Comparison of ENCODE assay signal across 1 cellular context in genomic region chr5:39074009-39074886, GRCh38.
TF ChIP-seq lines count a peak whose summit lies in the region.

TSS of gene RICTOR (minus strand) at chr5:39074399. CDS start at chr5:39074377, 22 bp downstream.

TF ChIP-seq in HepG2, 621 proteins besides CTCF, POLR2A, EP300 and RAD21 (continued from another document and continues in another):
- no peak; the same call in 1 of the 2 replicates for TF ChIP-seq ZBTB10 (CRISPR knock-in tag; IDR thresholded peaks at IDR 0.05; ENCODE audit: borderline replicate concordance)
- no peak for TF ChIP-seq PAX8 (CRISPR knock-in tag; IDR thresholded peaks at IDR 0.05; ENCODE audit: borderline replicate concordance)
- TF ChIP-seq FOXA1 (IDR thresholded peaks at IDR 0.05) = no peak
- TF ChIP-seq FOXA1 (CRISPR knock-in tag; IDR thresholded peaks at IDR 0.05) = 0 out of 2 replicates have a peak, but pooled peaks have one; percentile 4
- TF ChIP-seq REPIN1 (CRISPR knock-in tag; IDR thresholded peaks at IDR 0.05; ENCODE audit: borderline replicate concordance, low read depth) = peak; percentile 47; the same call in 1 of the 2 replicates
- TF ChIP-seq KDM5A (IDR thresholded peaks at IDR 0.05; ENCODE audit: borderline replicate concordance, low read length) = peak; percentile 82
- TF ChIP-seq ATF6 (CRISPR knock-in tag; conservative IDR thresholded peaks at IDR 0.05) = no peak
- TF ChIP-seq CENPT (CRISPR knock-in tag; IDR thresholded peaks at IDR 0.05; ENCODE audit: low read depth) = peak; percentile 23; the same call in 1 of the 2 replicates
- no peak for TF ChIP-seq FOSL1 (CRISPR knock-in tag; IDR thresholded peaks at IDR 0.05; ENCODE audit: borderline replicate concordance)
- no peak for TF ChIP-seq PAF1 (CRISPR knock-in tag; IDR thresholded peaks at IDR 0.05)
- TF ChIP-seq REL (CRISPR knock-in tag; conservative IDR thresholded peaks at IDR 0.05) = peak; percentile 49; the same call in 1 of the 2 replicates
- TF ChIP-seq AFF4 (CRISPR knock-in tag; IDR thresholded peaks at IDR 0.05) = no peak
- no peak; the same call in 1 of the 2 replicates for TF ChIP-seq ZZZ3 (CRISPR knock-in tag; IDR thresholded peaks at IDR 0.05; ENCODE audit: borderline replicate concordance)
- TF ChIP-seq ISX (CRISPR knock-in tag; conservative IDR thresholded peaks at IDR 0.05) = no peak; the same call in 1 of the 2 replicates
- TF ChIP-seq PTBP1 (IDR thresholded peaks at IDR 0.05; ENCODE audit: low read depth, low read length, poor library complexity, severe bottlenecking) = no peak
- TF ChIP-seq ELF4 (CRISPR knock-in tag; IDR thresholded peaks at IDR 0.05; ENCODE audit: borderline replicate concordance) = no peak
- 0 out of 2 replicates have a peak, but pooled peaks have one; percentile 9 for TF ChIP-seq ZNF7 (CRISPR knock-in tag; IDR thresholded peaks at IDR 0.05)
- no peak for TF ChIP-seq STAT5B (CRISPR knock-in tag; IDR thresholded peaks at IDR 0.05)
- TF ChIP-seq ZNF251 (CRISPR knock-in tag; IDR thresholded peaks at IDR 0.05) = no peak
- TF ChIP-seq FOXP4 (CRISPR knock-in tag; IDR thresholded peaks at IDR 0.05) = no peak
- no peak for TF ChIP-seq CHD4 (IDR thresholded peaks at IDR 0.05; ENCODE audit: borderline replicate concordance, low read length)
- TF ChIP-seq ZNF468 (CRISPR knock-in tag; IDR thresholded peaks at IDR 0.05) = peak; percentile 50; the same call in 1 of the 2 replicates
- peak; percentile 65 for TF ChIP-seq THAP11 (CRISPR knock-in tag; IDR thresholded peaks at IDR 0.05)
- peak; percentile 64 for TF ChIP-seq RXRA (CRISPR knock-in tag; IDR thresholded peaks at IDR 0.05)
- no peak for TF ChIP-seq ZBTB42 (CRISPR knock-in tag; IDR thresholded peaks at IDR 0.05)
- TF ChIP-seq MXD4 (CRISPR knock-in tag; IDR thresholded peaks at IDR 0.05) = peak; percentile 74; the same call in 1 of the 2 replicates
- no peak for TF ChIP-seq NFYB (CRISPR knock-in tag; IDR thresholded peaks at IDR 0.05)
- peak; percentile 57; the same call in 1 of the 2 replicates for TF ChIP-seq MAZ (IDR thresholded peaks at IDR 0.05; ENCODE audit: borderline replicate concordance, low read depth, low read length)
- peak; percentile 90 for TF ChIP-seq MAZ (CRISPR knock-in tag; IDR thresholded peaks at IDR 0.05; ENCODE audit: low read depth)
- peak; percentile 91; the same call in 1 of the 2 replicates for TF ChIP-seq ZNF446 (CRISPR knock-in tag; IDR thresholded peaks at IDR 0.05)
- no peak for TF ChIP-seq DNMT1 (CRISPR knock-in tag; IDR thresholded peaks at IDR 0.05)
- TF ChIP-seq ZNF253 (CRISPR knock-in tag; IDR thresholded peaks at IDR 0.05; ENCODE audit: borderline replicate concordance) = 0 out of 2 replicates have a peak, but pooled peaks have one; percentile 42
- TF ChIP-seq TFE3 (CRISPR knock-in tag; IDR thresholded peaks at IDR 0.05) = peak; percentile 30; the same call in 1 of the 2 replicates
- TF ChIP-seq ESRRA (CRISPR knock-in tag; IDR thresholded peaks at IDR 0.05; ENCODE audit: low read depth) = no peak
- 0 out of 2 replicates have a peak, but pooled peaks have one; percentile 41 for TF ChIP-seq ZFYVE20 (CRISPR knock-in tag; IDR thresholded peaks at IDR 0.05; ENCODE audit: borderline replicate concordance, low read depth)
- TF ChIP-seq BRCA1 (CRISPR knock-in tag; IDR thresholded peaks at IDR 0.05) = peak; percentile 38; the same call in 1 of the 2 replicates
- no peak; the same call in 1 of the 2 replicates for TF ChIP-seq DRAP1 (CRISPR knock-in tag; IDR thresholded peaks at IDR 0.05)
- TF ChIP-seq ZBTB49 (CRISPR knock-in tag; IDR thresholded peaks at IDR 0.05; ENCODE audit: borderline replicate concordance) = no peak
- peak; percentile 25; the same call in 1 of the 2 replicates for TF ChIP-seq PHF20 (CRISPR knock-in tag; IDR thresholded peaks at IDR 0.05)
- TF ChIP-seq HMGXB3 (CRISPR knock-in tag; IDR thresholded peaks at IDR 0.05; ENCODE audit: borderline replicate concordance) = no peak
- peak; percentile 51; the same call in 1 of the 2 replicates for TF ChIP-seq TARDBP (CRISPR knock-in tag; IDR thresholded peaks at IDR 0.05)
